Comparison of ENCODE assay signal across 17 cellular contexts in genomic region chr2:41806286-41806685, GRCh38.
DNase-seq lines count a peak whose midpoint lies in the region; ATAC-seq, FAIRE-seq and TF ChIP-seq lines count a peak whose summit lies in the region.
"Had no signal": no experiment of that assay in that cellular context is flagged by ENCODE, and none has a peak within 500 bp of the region (broad histone marks: within the 10 kb centered on the region; RNA-seq: fewer than 3 reads in every experiment).

No MANE protein-coding gene starts in this region.

- H3K27me3 ChIP-seq in MM.1S (replicated peaks; ENCODE audit: insufficient read depth, low read length) (no peaks in the 10 kb centered on the region), pancreas (no peaks in the 10 kb centered on the region)
- H3K27me3 ChIP-seq: right atrium auricular region had no signal

- FAIRE-seq in pancreas (lab: Jason Lieb, UNC) = no peak
- FAIRE-seq: colon had no signal

- CTCF ChIA-PET in RWPE1 (lab: Yijun Ruan, JAX) = interaction anchor here (0.6 kb wide), 1 partner anchor 49 kb away, joined by 3 read pairs; no protein-coding TSS in a partner anchor

- H3K9me3 ChIP-seq in MM.1S (replicated peaks; ENCODE audit: insufficient read depth, low read length) = no peaks in the 10 kb centered on the region
- peaks cover 0 to under 1% (median 0%) of the 10 kb centered on the region in 4 donors for H3K9me3 ChIP-seq in pancreas

- 59 to 80% methylated on average over 2 of the region's 2 CpGs for WGBS in pancreas, 2 donors

- peak in 3 of 4 donors; percentile 53 to 79 (median 74) for ATAC-seq in pancreas
- no peak for ATAC-seq in GM21381 (IDR thresholded peaks at IDR 0.05; ENCODE audit: unreplicated experiment)
- ATAC-seq in HG03139 (IDR thresholded peaks at IDR 0.05; ENCODE audit: unreplicated experiment) = no peak

- TF ChIP-seq CTCF in MM.1S (IDR thresholded peaks at IDR 0.05; ENCODE audit: low read length) (peak; percentile 15; the same call in 1 of the 2 replicates), epithelial cell of proximal tubule (conservative IDR thresholded peaks at IDR 0.05; ENCODE audit: low read depth, low read length) (peak; percentile 75), pancreas (IDR thresholded peaks at IDR 0.05) (no peak), RWPE1 (conservative IDR thresholded peaks at IDR 0.05; ENCODE audit: low read depth) (no peak)

- no peaks in the 10 kb centered on the region for H3K79me2 ChIP-seq in MM.1S (ENCODE audit: low read length)

- H3K4me1 ChIP-seq in MM.1S (ENCODE audit: low read length) (no peaks in the 10 kb centered on the region), pancreas (no peaks in the 10 kb centered on the region)
- H3K4me1 ChIP-seq: right atrium auricular region, uterus had no signal

- H3K9ac ChIP-seq in MM.1S (ENCODE audit: low read length) = no peak overlapping the region
- H3K9ac ChIP-seq: GM23248, KMS-11 had no signal

- H2AFZ ChIP-seq in MM.1S (ENCODE audit: low read length) = no peak overlapping the region
- H2AFZ ChIP-seq: GM23248 had no signal

- POLR2A ChIA-PET in RWPE1 (lab: Yijun Ruan, JAX; ENCODE audit: low non-redundant PET) = no interaction called here

- H3K36me3 ChIP-seq in MM.1S (replicated peaks; ENCODE audit: insufficient read depth, low read length) = no peaks in the 10 kb centered on the region
- H3K36me3 ChIP-seq in pancreas = no peaks in the 10 kb centered on the region
- H3K36me3 ChIP-seq: right atrium auricular region, uterus had no signal

- H3K4me3 ChIP-seq in MM.1S (ENCODE audit: low read length) = no peak overlapping the region
- no peak overlapping the region for H3K4me3 ChIP-seq in epithelial cell of proximal tubule (ENCODE audit: low read depth, low read length)
- no peak overlapping the region for H3K4me3 ChIP-seq in pancreas
- H3K4me3 ChIP-seq: GM23248, right atrium auricular region, uterus had no signal

- no peaks in the 10 kb centered on the region for H4K20me1 ChIP-seq in MM.1S (ENCODE audit: insufficient read depth, low read length)

- H3F3A ChIP-seq in MM.1S (ENCODE audit: insufficient read depth, low read length) = no peaks in the 10 kb centered on the region

- H3K27ac ChIP-seq in MM.1S (ENCODE audit: low read length) (no peak overlapping the region), pancreas (no peak overlapping the region), RWPE1 (no peak overlapping the region)
- H3K27ac ChIP-seq: 22Rv1, GM23248, KMS-11, right atrium auricular region, uterus had no signal

- H3K9me2 ChIP-seq in MM.1S (replicated peaks; ENCODE audit: insufficient read depth, low read length) = no peaks in the 10 kb centered on the region

- intact Hi-C loops in pancreas (cut with DNase I) = no loop called here

- no peak overlapping the region for H3K4me2 ChIP-seq in MM.1S (ENCODE audit: low read depth, low read length)
- H3K4me2 ChIP-seq: KMS-11 had no signal

- peak; percentile 5 for DNase-seq in DMS 273 (lab: John Stamatoyannopoulos, UW; ENCODE audit: unreplicated experiment)
- no peak for DNase-seq in DMS 273 treated with DMSO at 0.1 percent for 48 hours (lab: John Stamatoyannopoulos, UW)
- no peak for DNase-seq in MM.1S
- no peak for DNase-seq in epithelial cell of proximal tubule (ENCODE audit: low read depth)
- no peak for DNase-seq in pancreas
- DNase-seq in RWPE1 (ENCODE audit: low spot score) = no peak
- DNase-seq: activated naive CD8-positive, alpha-beta T cell treated with anti-CD3 and anti-CD28 coated beads for 36 hours; GM23248; NCI-H187 treated with DMSO at 0.1 percent for 48 hours; stimulated activated CD4-positive, alpha-beta T cell treated with anti-CD3 and anti-CD28 coated beads, Interleukin-15, amount 100 ng/mL, for 24 hours; uterus had no signal

Comparison
In these comparisons a context has a peak if more than half of its experiments do, and no peak if none do; other contexts are left out.
1. CTCF ChIP-seq: peak in MM.1S (single experiment) and epithelial cell of proximal tubule (single experiment); none in pancreas (0 of 4) and RWPE1 (single experiment).
2. ATAC-seq: peak in pancreas (3 of 4); none in GM21381 (single experiment) and HG03139 (single experiment).